Comparison of ENCODE assay signal across 1 cellular context in the genomic region with DNA sequence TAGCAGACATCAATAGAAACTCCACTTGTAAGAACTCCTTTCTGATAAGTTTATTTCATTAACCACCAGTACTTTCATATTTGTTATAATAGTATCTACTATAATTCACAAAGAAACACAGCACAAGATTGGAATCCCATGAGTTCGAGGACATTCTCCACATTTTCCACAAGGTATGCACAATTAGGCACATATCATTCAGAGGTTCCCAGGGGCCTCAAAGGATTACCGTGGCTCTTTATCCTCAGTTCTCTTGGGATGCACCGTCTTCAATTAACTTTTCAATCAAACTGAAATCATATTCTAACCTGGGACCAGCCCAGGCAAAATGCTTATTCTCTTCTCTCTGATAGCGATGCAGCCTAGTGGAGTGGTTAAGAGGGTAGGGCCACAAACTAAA.
TF ChIP-seq lines count a peak whose summit lies in the region.

No MANE protein-coding gene starts in this region.

TF ChIP-seq in GM23338, 12 proteins besides CTCF, POLR2A, EP300 and RAD21:
- TF ChIP-seq, protein P1, sequence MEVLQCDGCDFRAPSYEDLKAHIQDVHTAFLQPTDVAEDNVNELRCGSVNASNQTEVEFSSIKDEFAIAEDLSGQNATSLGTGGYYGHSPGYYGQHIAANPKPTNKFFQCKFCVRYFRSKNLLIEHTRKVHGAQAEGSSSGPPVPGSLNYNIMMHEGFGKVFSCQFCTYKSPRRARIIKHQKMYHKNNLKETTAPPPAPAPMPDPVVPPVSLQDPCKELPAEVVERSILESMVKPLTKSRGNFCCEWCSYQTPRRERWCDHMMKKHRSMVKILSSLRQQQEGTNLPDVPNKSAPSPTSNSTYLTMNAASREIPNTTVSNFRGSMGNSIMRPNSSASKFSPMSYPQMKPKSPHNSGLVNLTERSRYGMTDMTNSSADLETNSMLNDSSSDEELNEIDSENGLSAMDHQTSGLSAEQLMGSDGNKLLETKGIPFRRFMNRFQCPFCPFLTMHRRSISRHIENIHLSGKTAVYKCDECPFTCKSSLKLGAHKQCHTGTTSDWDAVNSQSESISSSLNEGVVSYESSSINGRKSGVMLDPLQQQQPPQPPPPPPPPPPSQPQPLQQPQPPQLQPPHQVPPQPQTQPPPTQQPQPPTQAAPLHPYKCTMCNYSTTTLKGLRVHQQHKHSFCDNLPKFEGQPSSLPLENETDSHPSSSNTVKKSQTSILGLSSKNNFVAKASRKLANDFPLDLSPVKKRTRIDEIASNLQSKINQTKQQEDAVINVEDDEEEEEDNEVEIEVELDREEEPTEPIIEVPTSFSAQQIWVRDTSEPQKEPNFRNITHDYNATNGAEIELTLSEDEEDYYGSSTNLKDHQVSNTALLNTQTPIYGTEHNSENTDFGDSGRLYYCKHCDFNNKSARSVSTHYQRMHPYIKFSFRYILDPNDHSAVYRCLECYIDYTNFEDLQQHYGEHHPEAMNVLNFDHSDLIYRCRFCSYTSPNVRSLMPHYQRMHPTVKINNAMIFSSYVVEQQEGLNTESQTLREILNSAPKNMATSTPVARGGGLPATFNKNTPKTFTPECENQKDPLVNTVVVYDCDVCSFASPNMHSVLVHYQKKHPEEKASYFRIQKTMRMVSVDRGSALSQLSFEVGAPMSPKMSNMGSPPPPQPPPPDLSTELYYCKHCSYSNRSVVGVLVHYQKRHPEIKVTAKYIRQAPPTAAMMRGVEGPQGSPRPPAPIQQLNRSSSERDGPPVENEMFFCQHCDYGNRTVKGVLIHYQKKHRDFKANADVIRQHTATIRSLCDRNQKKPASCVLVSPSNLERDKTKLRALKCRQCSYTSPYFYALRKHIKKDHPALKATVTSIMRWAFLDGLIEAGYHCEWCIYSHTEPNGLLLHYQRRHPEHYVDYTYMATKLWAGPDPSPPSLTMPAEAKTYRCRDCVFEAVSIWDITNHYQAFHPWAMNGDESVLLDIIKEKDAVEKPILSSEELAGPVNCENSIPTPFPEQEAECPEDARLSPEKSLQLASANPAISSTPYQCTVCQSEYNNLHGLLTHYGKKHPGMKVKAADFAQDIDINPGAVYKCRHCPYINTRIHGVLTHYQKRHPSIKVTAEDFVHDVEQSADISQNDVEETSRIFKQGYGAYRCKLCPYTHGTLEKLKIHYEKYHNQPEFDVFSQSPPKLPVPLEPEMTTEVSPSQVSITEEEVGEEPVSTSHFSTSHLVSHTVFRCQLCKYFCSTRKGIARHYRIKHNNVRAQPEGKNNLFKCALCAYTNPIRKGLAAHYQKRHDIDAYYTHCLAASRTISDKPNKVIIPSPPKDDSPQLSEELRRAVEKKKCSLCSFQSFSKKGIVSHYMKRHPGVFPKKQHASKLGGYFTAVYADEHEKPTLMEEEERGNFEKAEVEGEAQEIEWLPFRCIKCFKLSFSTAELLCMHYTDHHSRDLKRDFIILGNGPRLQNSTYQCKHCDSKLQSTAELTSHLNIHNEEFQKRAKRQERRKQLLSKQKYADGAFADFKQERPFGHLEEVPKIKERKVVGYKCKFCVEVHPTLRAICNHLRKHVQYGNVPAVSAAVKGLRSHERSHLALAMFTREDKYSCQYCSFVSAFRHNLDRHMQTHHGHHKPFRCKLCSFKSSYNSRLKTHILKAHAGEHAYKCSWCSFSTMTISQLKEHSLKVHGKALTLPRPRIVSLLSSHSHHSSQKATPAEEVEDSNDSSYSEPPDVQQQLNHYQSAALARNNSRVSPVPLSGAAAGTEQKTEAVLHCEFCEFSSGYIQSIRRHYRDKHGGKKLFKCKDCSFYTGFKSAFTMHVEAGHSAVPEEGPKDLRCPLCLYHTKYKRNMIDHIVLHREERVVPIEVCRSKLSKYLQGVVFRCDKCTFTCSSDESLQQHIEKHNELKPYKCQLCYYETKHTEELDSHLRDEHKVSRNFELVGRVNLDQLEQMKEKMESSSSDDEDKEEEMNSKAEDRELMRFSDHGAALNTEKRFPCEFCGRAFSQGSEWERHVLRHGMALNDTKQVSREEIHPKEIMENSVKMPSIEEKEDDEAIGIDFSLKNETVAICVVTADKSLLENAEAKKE (CRISPR knock-in tag; IDR thresholded peaks at IDR 0.05) = no peak
- TF ChIP-seq CREB1 (CRISPR knock-in tag; IDR thresholded peaks at IDR 0.05; ENCODE audit: low read depth) (no peak), STAT1 (IDR thresholded peaks at IDR 0.05; ENCODE audit: unreplicated experiment) (no peak), EZH2 (IDR thresholded peaks at IDR 0.05; ENCODE audit: low read depth, unreplicated experiment) (no peak), EZH2phosphoT487 (IDR thresholded peaks at IDR 0.05; ENCODE audit: unreplicated experiment) (no peak), POLR2AphosphoS5 (IDR thresholded peaks at IDR 0.05; ENCODE audit: low read depth) (no peak), ZNF331 (CRISPR knock-in tag; IDR thresholded peaks at IDR 0.05; ENCODE audit: low read depth) (no peak), NANOG (IDR thresholded peaks at IDR 0.05; ENCODE audit: borderline replicate concordance) (no peak), ZNF114 (CRISPR knock-in tag; IDR thresholded peaks at IDR 0.05) (no peak), JUNB (IDR thresholded peaks at IDR 0.05; ENCODE audit: unreplicated experiment) (no peak)
- TF ChIP-seq, protein P2, sequence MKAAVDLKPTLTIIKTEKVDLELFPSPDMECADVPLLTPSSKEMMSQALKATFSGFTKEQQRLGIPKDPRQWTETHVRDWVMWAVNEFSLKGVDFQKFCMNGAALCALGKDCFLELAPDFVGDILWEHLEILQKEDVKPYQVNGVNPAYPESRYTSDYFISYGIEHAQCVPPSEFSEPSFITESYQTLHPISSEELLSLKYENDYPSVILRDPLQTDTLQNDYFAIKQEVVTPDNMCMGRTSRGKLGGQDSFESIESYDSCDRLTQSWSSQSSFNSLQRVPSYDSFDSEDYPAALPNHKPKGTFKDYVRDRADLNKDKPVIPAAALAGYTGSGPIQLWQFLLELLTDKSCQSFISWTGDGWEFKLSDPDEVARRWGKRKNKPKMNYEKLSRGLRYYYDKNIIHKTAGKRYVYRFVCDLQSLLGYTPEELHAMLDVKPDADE (IDR thresholded peaks at IDR 0.05) = no peak
- TF ChIP-seq, protein P3, sequence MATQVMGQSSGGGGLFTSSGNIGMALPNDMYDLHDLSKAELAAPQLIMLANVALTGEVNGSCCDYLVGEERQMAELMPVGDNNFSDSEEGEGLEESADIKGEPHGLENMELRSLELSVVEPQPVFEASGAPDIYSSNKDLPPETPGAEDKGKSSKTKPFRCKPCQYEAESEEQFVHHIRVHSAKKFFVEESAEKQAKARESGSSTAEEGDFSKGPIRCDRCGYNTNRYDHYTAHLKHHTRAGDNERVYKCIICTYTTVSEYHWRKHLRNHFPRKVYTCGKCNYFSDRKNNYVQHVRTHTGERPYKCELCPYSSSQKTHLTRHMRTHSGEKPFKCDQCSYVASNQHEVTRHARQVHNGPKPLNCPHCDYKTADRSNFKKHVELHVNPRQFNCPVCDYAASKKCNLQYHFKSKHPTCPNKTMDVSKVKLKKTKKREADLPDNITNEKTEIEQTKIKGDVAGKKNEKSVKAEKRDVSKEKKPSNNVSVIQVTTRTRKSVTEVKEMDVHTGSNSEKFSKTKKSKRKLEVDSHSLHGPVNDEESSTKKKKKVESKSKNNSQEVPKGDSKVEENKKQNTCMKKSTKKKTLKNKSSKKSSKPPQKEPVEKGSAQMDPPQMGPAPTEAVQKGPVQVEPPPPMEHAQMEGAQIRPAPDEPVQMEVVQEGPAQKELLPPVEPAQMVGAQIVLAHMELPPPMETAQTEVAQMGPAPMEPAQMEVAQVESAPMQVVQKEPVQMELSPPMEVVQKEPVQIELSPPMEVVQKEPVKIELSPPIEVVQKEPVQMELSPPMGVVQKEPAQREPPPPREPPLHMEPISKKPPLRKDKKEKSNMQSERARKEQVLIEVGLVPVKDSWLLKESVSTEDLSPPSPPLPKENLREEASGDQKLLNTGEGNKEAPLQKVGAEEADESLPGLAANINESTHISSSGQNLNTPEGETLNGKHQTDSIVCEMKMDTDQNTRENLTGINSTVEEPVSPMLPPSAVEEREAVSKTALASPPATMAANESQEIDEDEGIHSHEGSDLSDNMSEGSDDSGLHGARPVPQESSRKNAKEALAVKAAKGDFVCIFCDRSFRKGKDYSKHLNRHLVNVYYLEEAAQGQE (IDR thresholded peaks at IDR 0.05; ENCODE audit: unreplicated experiment) = no peak
